Comparison of ENCODE assay signal across 15 cellular contexts in the genomic region with DNA sequence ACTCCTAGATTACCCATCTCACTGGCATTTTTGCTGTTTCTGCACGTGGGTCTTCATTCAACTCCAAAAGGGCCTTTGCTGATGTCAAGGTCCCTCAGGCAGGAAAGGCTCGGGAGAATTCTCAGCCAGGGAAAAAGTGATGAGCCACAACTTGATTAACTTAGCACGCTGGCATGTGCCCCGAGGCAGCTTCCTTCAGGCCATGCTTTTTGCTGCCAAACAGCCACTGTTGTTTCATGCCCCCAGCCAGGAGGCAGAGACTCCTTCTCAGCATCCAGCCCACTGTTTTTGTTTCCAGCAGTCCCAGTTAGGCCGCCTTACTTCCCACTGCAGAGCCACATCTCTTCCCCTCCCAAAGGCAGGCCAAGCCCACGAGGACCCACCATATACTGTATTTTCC.
"Had no signal": no experiment of that assay in that cellular context is flagged by ENCODE, and none has a peak within 500 bp of the region (broad histone marks: within the 10 kb centered on the region; RNA-seq: fewer than 3 reads in every experiment).

No MANE protein-coding gene starts in this region.

- H3K9me3 ChIP-seq: lower lobe of right lung, prostate gland, right atrium auricular region had no signal

- H3K4me1 ChIP-seq: lower lobe of right lung, prostate gland had no signal

- H3K36me3 ChIP-seq: lower lobe of right lung, prostate gland, right atrium auricular region had no signal

- H3K4me3 ChIP-seq: lower lobe of right lung, prostate gland, right atrium auricular region had no signal

- ATAC-seq: activated CD8-positive, alpha-beta memory T cell treated with anti-CD3 and anti-CD28 coated beads, Interleukin-2, amount 10 ng/mL, durations not matched to agents 7 days and 5 days; activated T-helper 17 cell treated with anti-CD3 and anti-CD28 coated beads, Interleukin-2, amount 50 U/mL, for 72 hours; stimulated activated effector memory CD8-positive, alpha-beta T cell treated with anti-CD3 and anti-CD28 coated beads, Interleukin-12 subunit alpha, Interleukin-12 subunit beta, amount 100 ng/mL, for 72 hours had no signal

- H3K27ac ChIP-seq: lower lobe of right lung, prostate gland, right atrium auricular region had no signal

- DNase-seq: activated B cell treated with CpG ODN at 0.5 μM for 24 hours; activated CD4-positive, alpha-beta memory T cell treated with anti-CD3 and anti-CD28 coated beads, Interleukin-2, amount 10 ng/mL, durations not matched to agents 7 days and 5 days; activated CD4-positive, alpha-beta T cell treated with anti-CD3 and anti-CD28 coated beads for 48 hours; activated CD8-positive, alpha-beta memory T cell treated with anti-CD3 and anti-CD28 coated beads, Interleukin-2, amount 10 ng/mL, durations not matched to agents 7 days and 5 days; activated naive CD4-positive, alpha-beta T cell; activated naive CD8-positive, alpha-beta T cell treated with anti-CD3 and anti-CD28 coated beads for 36 hours; effector CD4-positive, alpha-beta T cell; hippocampal formation; midbrain; stimulated activated CD4-positive, alpha-beta T cell treated with anti-CD3 and anti-CD28 coated beads, Interleukin-4, amount 100 ng/mL, for 24 hours had no signal

- H3K27me3 ChIP-seq: right atrium auricular region had no signal
